27 cellular contexts compared by ENCODE assay signal in the genomic region with DNA sequence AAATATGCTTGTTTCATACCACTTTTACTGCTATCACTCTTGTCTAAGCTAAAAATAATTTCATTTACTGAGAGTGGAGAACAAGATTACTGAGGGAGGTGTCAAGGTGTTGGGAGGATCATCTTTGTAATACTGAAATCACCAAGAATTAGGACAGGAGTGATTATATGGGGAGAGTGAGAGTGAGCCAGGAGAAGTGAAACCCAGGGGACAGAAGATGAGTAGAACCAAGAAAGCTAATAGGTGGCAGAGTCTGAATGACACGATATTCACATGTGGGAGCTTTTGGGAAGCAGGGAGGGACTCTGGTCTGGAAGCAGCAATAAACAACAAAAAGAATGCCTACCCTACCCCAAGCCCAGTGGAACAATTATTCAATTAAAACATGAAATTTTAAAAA.
"Had no signal": no experiment of that assay in that cellular context is flagged by ENCODE, and none has a peak within 500 bp of the region (broad histone marks: within the 10 kb centered on the region; RNA-seq: fewer than 3 reads in every experiment).

No MANE protein-coding gene starts in this region.

- DNase-seq: activated CD4-positive, alpha-beta memory T cell treated with anti-CD3 and anti-CD28 coated beads, Interleukin-2, amount 10 ng/mL, durations not matched to agents 7 days and 5 days; activated CD4-positive, alpha-beta T cell treated with anti-CD3 and anti-CD28 coated beads for 1 hour; activated CD4-positive, alpha-beta T cell treated with anti-CD3 and anti-CD28 coated beads for 4 hours; activated CD4-positive, alpha-beta T cell treated with anti-CD3 and anti-CD28 coated beads, Interleukin-2, amount 10 ng/mL, durations not matched to agents 7 days and 5 days; activated CD4-positive, alpha-beta T cell treated with anti-CD3 and anti-CD28 coated beads, Interleukin-2, amount 50 U/mL, for 4 hours; activated effector memory CD4-positive, alpha-beta T cell treated with Interleukin-2 at 50 U/mL for 16 hours; activated gamma-delta T cell treated with Interleukin-2 at 50 U/mL for 16 hours; activated naive CD4-positive, alpha-beta T cell treated with Interleukin-2 at 50 U/mL for 16 hours; activated T-cell treated with anti-CD3 and anti-CD28 coated beads, Interleukin-2, amount 50 U/mL, for 4 hours; adrenal gland; amygdala; aorta; body of pancreas; caudate nucleus; cortex of kidney; dermis blood vessel endothelial cell; effector CD4-positive, alpha-beta T cell; effector memory CD8-positive, alpha-beta T cell; erythroblast; foreskin keratinocyte; gastrocnemius medialis; glutamatergic neuron; heart left ventricle; T-helper 2 cell had no signal

- H3K27me3 Mint-ChIP-seq: activated CD4-positive, alpha-beta T cell treated with anti-CD3 and anti-CD28 coated beads, Interleukin-2, amount 10 ng/mL, durations not matched to agents 7 days and 5 days; activated naive CD4-positive, alpha-beta T cell treated with anti-CD3 and anti-CD28 coated beads, Interleukin-2, amount 50 U/mL, for 24 hours; activated T-helper 17 cell treated with anti-CD3 and anti-CD28 coated beads, Interleukin-2, amount 50 U/mL, for 72 hours; effector memory CD8-positive, alpha-beta T cell had no signal

- H3K27ac Mint-ChIP-seq: activated CD4-positive, alpha-beta memory T cell treated with anti-CD3 and anti-CD28 coated beads, Interleukin-2, amount 10 ng/mL, durations not matched to agents 7 days and 5 days; activated CD4-positive, alpha-beta T cell treated with anti-CD3 and anti-CD28 coated beads, Interleukin-2, amount 10 ng/mL, durations not matched to agents 7 days and 5 days; activated naive CD4-positive, alpha-beta T cell treated with anti-CD3 and anti-CD28 coated beads, Interleukin-2, amount 50 U/mL, for 24 hours; activated T-helper 17 cell treated with anti-CD3 and anti-CD28 coated beads, Interleukin-2, amount 50 U/mL, for 72 hours; effector memory CD8-positive, alpha-beta T cell; WTC11 had no signal

- ATAC-seq: activated T-cell treated with anti-CD3 and anti-CD28 coated beads, Interleukin-2, amount 50 U/mL, for 4 hours; activated T-helper 17 cell treated with anti-CD3 and anti-CD28 coated beads, Interleukin-2, amount 50 U/mL, for 72 hours; body of pancreas; effector memory CD8-positive, alpha-beta T cell; foreskin keratinocyte; gastrocnemius medialis; heart left ventricle; WTC11 had no signal

- H3K4me3 Mint-ChIP-seq: activated CD4-positive, alpha-beta memory T cell treated with anti-CD3 and anti-CD28 coated beads, Interleukin-2, amount 10 ng/mL, durations not matched to agents 7 days and 5 days; activated CD4-positive, alpha-beta T cell treated with anti-CD3 and anti-CD28 coated beads, Interleukin-2, amount 10 ng/mL, durations not matched to agents 7 days and 5 days; activated naive CD4-positive, alpha-beta T cell treated with anti-CD3 and anti-CD28 coated beads, Interleukin-2, amount 50 U/mL, for 24 hours; activated T-cell treated with anti-CD3 and anti-CD28 coated beads, Interleukin-2, amount 50 U/mL, for 4 hours; activated T-helper 17 cell treated with anti-CD3 and anti-CD28 coated beads, Interleukin-2, amount 50 U/mL, for 72 hours; effector memory CD8-positive, alpha-beta T cell; WTC11 had no signal

- H3K4me1 Mint-ChIP-seq: activated CD4-positive, alpha-beta memory T cell treated with anti-CD3 and anti-CD28 coated beads, Interleukin-2, amount 10 ng/mL, durations not matched to agents 7 days and 5 days; activated T-helper 17 cell treated with anti-CD3 and anti-CD28 coated beads, Interleukin-2, amount 50 U/mL, for 72 hours; WTC11 had no signal

- H3K36me3 Mint-ChIP-seq: WTC11 had no signal

- H3K9me3 Mint-ChIP-seq: activated CD4-positive, alpha-beta memory T cell treated with anti-CD3 and anti-CD28 coated beads, Interleukin-2, amount 10 ng/mL, durations not matched to agents 7 days and 5 days; activated CD4-positive, alpha-beta T cell treated with anti-CD3 and anti-CD28 coated beads, Interleukin-2, amount 10 ng/mL, durations not matched to agents 7 days and 5 days; activated naive CD4-positive, alpha-beta T cell treated with anti-CD3 and anti-CD28 coated beads, Interleukin-2, amount 50 U/mL, for 24 hours; activated T-helper 17 cell treated with anti-CD3 and anti-CD28 coated beads, Interleukin-2, amount 50 U/mL, for 72 hours; effector memory CD8-positive, alpha-beta T cell; WTC11 had no signal
